Comparison of ENCODE assay signal across 1 cellular context in the genomic region with DNA sequence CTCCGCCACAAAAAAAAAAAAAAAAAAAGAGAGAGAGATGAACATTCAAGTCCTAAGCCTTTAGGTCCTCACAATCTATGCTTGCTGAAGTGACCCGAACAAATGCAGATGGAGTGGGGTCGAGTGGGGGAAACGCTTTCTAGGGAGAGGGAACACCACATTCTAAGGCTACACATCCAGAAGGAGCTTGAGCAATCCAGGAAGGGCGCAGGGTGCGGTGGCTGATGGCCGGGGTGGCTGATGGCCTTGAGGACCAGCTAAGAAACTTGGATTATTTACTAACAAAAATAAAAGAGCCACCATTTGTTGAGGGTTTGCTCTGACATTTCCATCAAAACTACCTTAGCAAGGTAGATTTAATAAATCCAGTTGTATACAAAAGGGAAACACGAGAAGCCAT.
TF ChIP-seq lines count a peak whose summit lies in the region.

No MANE protein-coding gene starts in this region.

TF ChIP-seq in HCT116, 20 proteins besides CTCF, POLR2A, EP300 and RAD21 (continued from another document):
- TF ChIP-seq SP1 (IDR thresholded peaks at IDR 0.05; ENCODE audit: low read depth) = no peak
- TF ChIP-seq, protein P1, sequence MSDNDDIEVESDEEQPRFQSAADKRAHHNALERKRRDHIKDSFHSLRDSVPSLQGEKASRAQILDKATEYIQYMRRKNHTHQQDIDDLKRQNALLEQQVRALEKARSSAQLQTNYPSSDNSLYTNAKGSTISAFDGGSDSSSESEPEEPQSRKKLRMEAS (IDR thresholded peaks at IDR 0.05) = no peak
- no peak for TF ChIP-seq CBX3 (IDR thresholded peaks at IDR 0.05; ENCODE audit: low read depth)
- TF ChIP-seq SIN3A (IDR thresholded peaks at IDR 0.05; ENCODE audit: low read depth) = no peak
- no peak for TF ChIP-seq SRF (IDR thresholded peaks at IDR 0.05; ENCODE audit: low read depth)
TF ChIP-seq in HCT116: peak in this region for 0.
